8 cellular contexts compared by ENCODE assay signal in the genomic region with DNA sequence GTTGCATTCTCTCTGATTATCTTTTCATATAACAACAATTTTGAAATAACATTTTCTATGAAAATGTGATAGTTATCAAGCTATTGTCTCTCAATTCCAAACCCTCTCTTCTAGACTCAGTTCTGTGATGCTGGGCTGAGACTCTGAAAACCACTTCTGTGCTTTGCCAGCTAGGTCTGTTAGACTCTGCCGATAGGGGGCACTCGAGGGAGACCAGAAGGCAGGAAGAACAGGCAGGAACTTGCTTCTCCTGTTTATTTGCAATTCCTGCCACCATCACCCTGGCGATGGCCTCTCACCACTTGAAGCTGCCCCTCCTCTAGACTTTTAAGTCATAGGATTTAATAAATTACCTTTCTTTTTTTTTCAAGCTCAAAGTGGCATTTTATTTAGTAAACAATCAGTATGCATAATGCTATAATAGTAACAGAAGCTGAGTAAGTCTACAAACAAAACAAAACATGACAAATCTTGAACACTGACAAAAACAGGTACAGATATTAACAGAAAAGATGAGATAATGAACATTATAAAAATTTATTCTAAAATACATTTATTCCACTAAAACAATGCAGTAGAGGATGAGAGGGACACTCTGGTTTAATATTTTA. TPM values are rescaled to one million over a fixed set of nuclear protein-coding genes. Genes with fewer than 3 reads are reported as not detected.
DNase-seq lines count a peak whose midpoint lies in the region; ATAC-seq and TF ChIP-seq lines count a peak whose summit lies in the region.

No MANE protein-coding gene starts in this region.

- no peak overlapping the region for H2AFZ ChIP-seq in smooth muscle cell (ENCODE audit: low read depth)

- H3K4me1 Mint-ChIP-seq in activated naive CD8-positive, alpha-beta T cell treated with anti-CD3 and anti-CD28 coated beads for 36 hours, result peaks cover 3% of the 10 kb centered on the region

- H3K4me2 ChIP-seq in smooth muscle cell, result no peak overlapping the region

- H3K36me3 ChIP-seq in MG63, result peaks cover 21% of the 10 kb centered on the region
- no peaks in the 10 kb centered on the region for H3K36me3 ChIP-seq in right atrium auricular region
- no peaks in the 10 kb centered on the region for H3K36me3 ChIP-seq in smooth muscle cell (ENCODE audit: low read depth)

- no peak overlapping the region for H3K4me3 Mint-ChIP-seq in activated naive CD8-positive, alpha-beta T cell treated with anti-CD3 and anti-CD28 coated beads for 36 hours

- WGBS in smooth muscle cell (ENCODE audit: low lambda C conversion rate), result 12% methylated on average over 3 of the region's 3 CpGs

- H3K36me3 Mint-ChIP-seq in activated naive CD8-positive, alpha-beta T cell treated with anti-CD3 and anti-CD28 coated beads for 36 hours, result peaks cover 10% of the 10 kb centered on the region

- H4K20me1 ChIP-seq in smooth muscle cell (ENCODE audit: low read depth), result no peaks in the 10 kb centered on the region

- no peak overlapping the region for H3K9ac ChIP-seq in smooth muscle cell (ENCODE audit: low read depth)

- H3K4me1 ChIP-seq in right atrium auricular region (peaks cover 0 to 31% of the 10 kb centered on the region in 2 donors), smooth muscle cell (ENCODE audit: low read depth) (peaks cover 5% of the 10 kb centered on the region)

- H3F3A ChIP-seq in smooth muscle cell (ENCODE audit: low read depth), result no peaks in the 10 kb centered on the region

- H3K27me3 ChIP-seq in MG63 (no peaks in the 10 kb centered on the region), right atrium auricular region (no peaks in the 10 kb centered on the region), smooth muscle cell (ENCODE audit: low read depth) (no peaks in the 10 kb centered on the region)

- H3K9me3 ChIP-seq in MG63, result no peaks in the 10 kb centered on the region
- H3K9me3 ChIP-seq in right atrium auricular region, result no peaks in the 10 kb centered on the region
- H3K9me3 ChIP-seq in smooth muscle cell (replicated peaks; ENCODE audit: low read depth), result no peaks in the 10 kb centered on the region

- H3K27me3 Mint-ChIP-seq in activated naive CD8-positive, alpha-beta T cell treated with anti-CD3 and anti-CD28 coated beads for 36 hours, result no peaks in the 10 kb centered on the region

- H3K79me2 ChIP-seq in smooth muscle cell (ENCODE audit: low read depth), result no peaks in the 10 kb centered on the region

- no peaks in the 10 kb centered on the region for H3K9me3 Mint-ChIP-seq in activated naive CD8-positive, alpha-beta T cell treated with anti-CD3 and anti-CD28 coated beads for 36 hours

- no peak overlapping the region for H3K27ac ChIP-seq in right atrium auricular region
- H3K27ac ChIP-seq in smooth muscle cell (ENCODE audit: low read depth), result no peak overlapping the region

- peak; percentile 81 for ATAC-seq in GM21737 (IDR thresholded peaks at IDR 0.05; ENCODE audit: unreplicated experiment)
- ATAC-seq in GM19324 (IDR thresholded peaks at IDR 0.05; ENCODE audit: low FRiP score, unreplicated experiment), result no peak

- no peak overlapping the region for H3K4me3 ChIP-seq in MG63
- H3K4me3 ChIP-seq in right atrium auricular region, result no peak overlapping the region
- no peak overlapping the region for H3K4me3 ChIP-seq in smooth muscle cell

- no peak overlapping the region for H3K27ac Mint-ChIP-seq in activated naive CD8-positive, alpha-beta T cell treated with anti-CD3 and anti-CD28 coated beads for 36 hours

- DNase-seq in EL (peak; percentile 68), MG63 (peak; percentile 93), SKM-1 (lab: John Stamatoyannopoulos, UW; ENCODE audit: unreplicated experiment) (peak; percentile 45), right atrium auricular region (ENCODE audit: low spot score) (peak; percentile 82), smooth muscle cell (lab: John Stamatoyannopoulos, UW; ENCODE audit: unreplicated experiment) (no peak)
- peak; percentile 57 for DNase-seq in activated naive CD8-positive, alpha-beta T cell treated with anti-CD3 and anti-CD28 coated beads for 36 hours

- peak; percentile 54 to 79 for TF ChIP-seq CTCF in right atrium auricular region (IDR thresholded peaks at IDR 0.05)
- TF ChIP-seq CTCF in smooth muscle cell (IDR thresholded peaks at IDR 0.05; ENCODE audit: borderline replicate concordance, insufficient read depth, poor library complexity, severe bottlenecking), result peak; percentile 52

RNA-seq across cellular contexts. Expression of a gene that starts 49.7 kb away (rescaled TPM):
- total RNA-seq in MG63 (2014; rRNA removed; shearing (Covaris generic); ENCODE audit: low replicate concordance), result 1.2 TPM in 1 of 2 replicates, not detected in the other
- under 1 TPM; 0.14 to 0.32 TPM for total RNA-seq in activated naive CD8-positive, alpha-beta T cell treated with anti-CD3 and anti-CD28 coated beads for 36 hours
- total RNA-seq in right atrium auricular region (10 to 100 TPM; 10.9 to 12.2 TPM), smooth muscle cell (42.9 and 47.0 TPM in 2 replicates)
- 44.3 and 59.6 TPM in 2 replicates for polyA plus RNA-seq in smooth muscle cell
